Comparison of ENCODE assay signal across 12 cellular contexts in the genomic region with DNA sequence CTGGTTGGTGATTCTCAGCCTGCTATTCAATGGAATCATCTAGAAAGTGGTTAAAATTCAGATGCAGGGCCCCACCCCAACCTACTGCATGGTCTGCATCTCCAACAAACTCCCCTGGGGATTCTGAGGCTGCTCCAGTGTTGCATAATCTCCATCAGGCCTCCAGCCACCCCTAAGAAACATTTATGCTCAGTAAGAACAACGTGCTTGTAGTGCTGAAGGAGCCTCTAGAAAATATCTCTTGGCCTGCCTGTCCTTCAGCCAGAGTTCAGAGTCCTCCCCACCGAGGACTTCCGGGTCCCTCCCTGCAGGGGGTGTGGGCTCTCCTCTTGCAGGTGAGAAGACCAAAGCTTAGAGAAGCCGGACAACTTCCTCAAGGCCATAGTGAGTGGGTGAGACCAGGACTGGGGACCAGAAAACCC.
DNase-seq lines count a peak whose midpoint lies in the region; ATAC-seq and TF ChIP-seq lines count a peak whose summit lies in the region.
"Had no signal": no experiment of that assay in that cellular context is flagged by ENCODE, and none has a peak within 500 bp of the region (broad histone marks: within the 10 kb centered on the region; RNA-seq: fewer than 3 reads in every experiment).

No MANE protein-coding gene starts in this region.

- peaks cover 18% of the 10 kb centered on the region for H3K4me1 Mint-ChIP-seq in activated T-helper 17 cell treated with anti-CD3 and anti-CD28 coated beads, Interleukin-2, amount 50 U/mL, for 72 hours
- H3K4me1 Mint-ChIP-seq in stimulated activated memory B cell treated with anti-CD40 and anti-IgM and Interleukin-4, amounts not matched to agents 10 μg/mL and 1 μg/mL and 100 μg/mL, for 72 hours, result peaks cover 37% of the 10 kb centered on the region

- no peaks in the 10 kb centered on the region for H3K36me3 Mint-ChIP-seq in activated T-helper 17 cell treated with anti-CD3 and anti-CD28 coated beads, Interleukin-2, amount 50 U/mL, for 72 hours (ENCODE audit: low read depth)
- H3K36me3 Mint-ChIP-seq in stimulated activated memory B cell treated with anti-CD40 and anti-IgM and Interleukin-4, amounts not matched to agents 10 μg/mL and 1 μg/mL and 100 μg/mL, for 72 hours, result no peaks in the 10 kb centered on the region

- in situ Hi-C loops in GM23248 (cut with MboI), result no loop called here

- H3K4me3 Mint-ChIP-seq in activated T-helper 17 cell treated with anti-CD3 and anti-CD28 coated beads, Interleukin-2, amount 50 U/mL, for 72 hours, result peak overlapping the region; percentile 68
- no peak overlapping the region for H3K4me3 Mint-ChIP-seq in stimulated activated memory B cell treated with anti-CD40 and anti-IgM and Interleukin-4, amounts not matched to agents 10 μg/mL and 1 μg/mL and 100 μg/mL, for 72 hours

- H3K27ac ChIP-seq in GM23248 (peak overlapping the region; percentile 76), heart left ventricle (peak overlapping the region in 11 of 12 donors; percentile 3 to 76 (median 54))
- H3K27ac ChIP-seq: SJCRH30 had no signal

- 41 to 47% methylated on average over 4 of the region's 4 CpGs for WGBS in GM23248 (ENCODE audit: low coverage in 1 of 2, low lambda C conversion rate in 2 of 2, missing lambda C conversion rate in 2 of 2), 2 experiments
- 70 to 82% (median 78%) methylated on average over 4 of the region's 4 CpGs for WGBS in heart left ventricle, 4 donors

- no peaks in the 10 kb centered on the region for H3K27me3 Mint-ChIP-seq in activated T-helper 17 cell treated with anti-CD3 and anti-CD28 coated beads, Interleukin-2, amount 50 U/mL, for 72 hours
- H3K27me3 Mint-ChIP-seq in stimulated activated memory B cell treated with anti-CD40 and anti-IgM and Interleukin-4, amounts not matched to agents 10 μg/mL and 1 μg/mL and 100 μg/mL, for 72 hours, result no peaks in the 10 kb centered on the region

- peaks cover 25% of the 10 kb centered on the region for H3F3A ChIP-seq in GM23248 (ENCODE audit: insufficient read depth)

- TF ChIP-seq POLR2A in heart left ventricle (IDR thresholded peaks at IDR 0.05) (no peak), erythroblast (IDR thresholded peaks at IDR 0.05; ENCODE audit: low read length) (no peak)

- H3K9me2 ChIP-seq in GM23248 (ENCODE audit: insufficient read depth), result no peaks in the 10 kb centered on the region

- H3K27me3 ChIP-seq in GM23248 (replicated peaks; ENCODE audit: insufficient read depth), result no peaks in the 10 kb centered on the region
- H3K27me3 ChIP-seq in heart left ventricle, result peaks cover 0 to 3% (median 0%) of the 10 kb centered on the region in 9 donors
- H3K27me3 ChIP-seq: SJCRH30 had no signal

- ATAC-seq in activated T-helper 17 cell treated with anti-CD3 and anti-CD28 coated beads, Interleukin-2, amount 50 U/mL, for 72 hours (replicated peaks), result no peak
- peak in 2 of 4 donors; percentile 16 to 29 for ATAC-seq in heart left ventricle
- no peak for ATAC-seq in stimulated activated memory B cell treated with anti-CD40 and anti-IgM and Interleukin-4, amounts not matched to agents 10 μg/mL and 1 μg/mL and 100 μg/mL, for 72 hours
- no peak for ATAC-seq in GM21447 (IDR thresholded peaks at IDR 0.05; ENCODE audit: unreplicated experiment)

- intact Hi-C loops in heart left ventricle (cut with DNase I), result no loop called here

- H3K4me3 ChIP-seq in GM23248, result no peak overlapping the region
- H3K4me3 ChIP-seq in heart left ventricle, result no peak overlapping the region
- H3K4me3 ChIP-seq: SJCRH30 had no signal

- no peak for TF ChIP-seq CTCF in heart left ventricle (IDR thresholded peaks at IDR 0.05)

- peaks cover 28% of the 10 kb centered on the region for H3K4me1 ChIP-seq in GM23248 (ENCODE audit: insufficient read depth)
- peaks cover 0 to 39% (median 21%) of the 10 kb centered on the region in 12 donors for H3K4me1 ChIP-seq in heart left ventricle

- peak; percentile 85 for DNase-seq in GM23248
- DNase-seq in heart left ventricle, result peak in 2 of 5 donors; percentile 61
- no peak for DNase-seq in erythroblast (lab: John Stamatoyannopoulos, UW)
- no peak for DNase-seq in RPMI8226
- no peak for DNase-seq in stimulated activated CD4-positive, alpha-beta T cell treated with anti-CD3 and anti-CD28 coated beads, Interleukin-12 subunit alpha, Interleukin-12 subunit beta, amount 100 ng/mL, for 4 hours
- DNase-seq: cerebellar nuclear complex, DMS153, NCI-H187, SJCRH30 had no signal

- H3K36me3 ChIP-seq in GM23248 (ENCODE audit: low read depth) (no peaks in the 10 kb centered on the region), heart left ventricle (no peaks in the 10 kb centered on the region)
- H3K36me3 ChIP-seq: SJCRH30 had no signal

- H3K4me2 ChIP-seq in GM23248 (ENCODE audit: unreplicated experiment), result peak overlapping the region; percentile 63

- H3K27ac Mint-ChIP-seq in activated T-helper 17 cell treated with anti-CD3 and anti-CD28 coated beads, Interleukin-2, amount 50 U/mL, for 72 hours, result no peak overlapping the region
- H3K27ac Mint-ChIP-seq in stimulated activated memory B cell treated with anti-CD40 and anti-IgM and Interleukin-4, amounts not matched to agents 10 μg/mL and 1 μg/mL and 100 μg/mL, for 72 hours, result peak overlapping the region; percentile 23

- H3K9me3 ChIP-seq in GM23248 (ENCODE audit: low read depth) (no peaks in the 10 kb centered on the region), heart left ventricle (no peaks in the 10 kb centered on the region)
- H3K9me3 ChIP-seq: SJCRH30 had no signal

- H3K79me2 ChIP-seq in GM23248 (ENCODE audit: insufficient read depth), result peaks cover 4% of the 10 kb centered on the region; the same call in 1 of the 2 replicates

- H4K20me1 ChIP-seq in GM23248 (ENCODE audit: insufficient read depth), result no peaks in the 10 kb centered on the region

- H2AFZ ChIP-seq in GM23248, result no peak overlapping the region; the same call in 1 of the 2 replicates

- H3K9ac ChIP-seq in GM23248, result peak overlapping the region; percentile 52

- H3K9me3 Mint-ChIP-seq in activated T-helper 17 cell treated with anti-CD3 and anti-CD28 coated beads, Interleukin-2, amount 50 U/mL, for 72 hours, result no peaks in the 10 kb centered on the region
- no peaks in the 10 kb centered on the region for H3K9me3 Mint-ChIP-seq in stimulated activated memory B cell treated with anti-CD40 and anti-IgM and Interleukin-4, amounts not matched to agents 10 μg/mL and 1 μg/mL and 100 μg/mL, for 72 hours
